In the genomic region with DNA sequence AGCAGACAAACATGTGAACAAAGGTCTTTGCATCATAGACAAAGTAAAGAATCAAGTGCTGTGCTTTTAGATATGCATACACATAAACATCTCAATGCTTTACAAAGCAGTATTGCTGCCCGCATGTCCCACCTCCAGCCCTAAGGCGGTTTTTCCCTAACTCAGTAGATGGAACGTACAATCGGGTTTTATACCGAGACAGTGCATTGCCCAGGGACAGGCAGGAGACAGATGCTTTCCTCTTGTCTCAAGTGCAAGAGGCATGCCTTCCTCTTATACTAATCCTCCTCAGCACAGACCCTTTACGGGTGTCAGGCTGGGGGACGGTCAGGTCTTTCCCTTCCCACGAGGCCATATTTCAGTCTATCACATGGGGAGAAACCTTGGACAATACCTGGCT, we compare ENCODE assay signal across 6 cellular contexts. TPM values are rescaled to one million over a fixed set of nuclear protein-coding genes. Genes with fewer than 3 reads are reported as not detected.
"Had no signal": no experiment of that assay in that cellular context is flagged by ENCODE, and none has a peak within 500 bp of the region (broad histone marks: within the 10 kb centered on the region; RNA-seq: fewer than 3 reads in every experiment).

No MANE protein-coding gene starts in this region.

RNA-seq across cellular contexts. Expression of gene PNLDC1, which starts 5.1 kb away (rescaled TPM):
- total RNA-seq: chondrocyte, K562, Peyer's patch, Right ventricle myocardium superior, SJCRH30 had no signal
- polyA plus RNA-seq: SK-N-SH had no signal
